In genomic region chr6:138815797-138816528, GRCh38 we compare ENCODE assay signal across 1 cellular context.
TF ChIP-seq lines count a peak whose summit lies in the region.

No MANE protein-coding gene starts in this region.

TF ChIP-seq in HEK293, 187 proteins besides CTCF, POLR2A, EP300 and RAD21 (continued from another document):
- 0 out of 2 replicates have a peak, but pooled peaks have one; percentile 21 for TF ChIP-seq ZBTB44 (tag by site-specific recombination; IDR thresholded peaks at IDR 0.05)
- 0 out of 2 replicates have a peak, but pooled peaks have one; percentile 27 for TF ChIP-seq ZNF121 (tag by site-specific recombination; IDR thresholded peaks at IDR 0.05)
- no peak for TF ChIP-seq ZNF280D (tag by site-specific recombination; IDR thresholded peaks at IDR 0.05)
- 0 out of 2 replicates have a peak, but pooled peaks have one; percentile 35 for TF ChIP-seq ZNF660 (tag by site-specific recombination; IDR thresholded peaks at IDR 0.05)
- TF ChIP-seq KLF10 (tag by site-specific recombination; IDR thresholded peaks at IDR 0.05), result no peak
- TF ChIP-seq MZF1 (tag by site-specific recombination; IDR thresholded peaks at IDR 0.05; ENCODE audit: borderline replicate concordance), result no peak
- TF ChIP-seq ZNF362 (tag by site-specific recombination; IDR thresholded peaks at IDR 0.05), result peak; percentile 57; the same call in 1 of the 2 replicates
- no peak for TF ChIP-seq ZNF138 (tag by site-specific recombination; IDR thresholded peaks at IDR 0.05; ENCODE audit: borderline replicate concordance)
- no peak for TF ChIP-seq ZNF350 (tag by site-specific recombination; IDR thresholded peaks at IDR 0.05)
- TF ChIP-seq ZNF488 (tag by site-specific recombination; IDR thresholded peaks at IDR 0.05), result no peak
- TF ChIP-seq ZNF423 (tag by site-specific recombination; IDR thresholded peaks at IDR 0.05), result no peak
- TF ChIP-seq ELK4 (IDR thresholded peaks at IDR 0.05; ENCODE audit: borderline replicate concordance, low read depth, low read length), result no peak
- no peak for TF ChIP-seq GLI4 (tag by site-specific recombination; IDR thresholded peaks at IDR 0.05)
- TF ChIP-seq ZNF366 (tag by site-specific recombination; conservative IDR thresholded peaks at IDR 0.05), result no peak
- no peak for TF ChIP-seq ZNF510 (tag by site-specific recombination; IDR thresholded peaks at IDR 0.05; ENCODE audit: insufficient replicate concordance)
- no peak for TF ChIP-seq ZNF202 (tag by site-specific recombination; IDR thresholded peaks at IDR 0.05; ENCODE audit: borderline replicate concordance)
- TF ChIP-seq ZEB2 (tag by site-specific recombination; IDR thresholded peaks at IDR 0.05), result no peak
- no peak for TF ChIP-seq ZNF530 (tag by site-specific recombination; IDR thresholded peaks at IDR 0.05; ENCODE audit: low read depth)
- TF ChIP-seq ZNF747 (tag by site-specific recombination; IDR thresholded peaks at IDR 0.05), result no peak
- TF ChIP-seq HIC1 (tag by site-specific recombination; IDR thresholded peaks at IDR 0.05), result no peak
- TF ChIP-seq SP2 (tag by site-specific recombination; IDR thresholded peaks at IDR 0.05), result no peak
- TF ChIP-seq ZNF155 (tag by site-specific recombination; IDR thresholded peaks at IDR 0.05), result no peak
- no peak for TF ChIP-seq WT1 (tag by site-specific recombination; IDR thresholded peaks at IDR 0.05)
- TF ChIP-seq BCL11A (tag by site-specific recombination; IDR thresholded peaks at IDR 0.05; ENCODE audit: low read depth), result no peak
- TF ChIP-seq ZNF394 (tag by site-specific recombination; IDR thresholded peaks at IDR 0.05; ENCODE audit: borderline replicate concordance), result no peak
- TF ChIP-seq MEIS1 (CRISPR knock-in tag; IDR thresholded peaks at IDR 0.05; ENCODE audit: borderline replicate concordance), result no peak
- TF ChIP-seq RBAK (tag by site-specific recombination; IDR thresholded peaks at IDR 0.05), result no peak
- TF ChIP-seq ZNF670 (tag by site-specific recombination; IDR thresholded peaks at IDR 0.05; ENCODE audit: low read depth), result no peak
- TF ChIP-seq ZNF654 (tag by site-specific recombination; IDR thresholded peaks at IDR 0.05; ENCODE audit: low read depth), result peak; percentile 82
- TF ChIP-seq ZNF335 (tag by site-specific recombination; conservative IDR thresholded peaks at IDR 0.05), result peak; percentile 36; the same call in 1 of the 2 replicates
- TF ChIP-seq ZNF658 (tag by site-specific recombination; IDR thresholded peaks at IDR 0.05), result no peak
- 0 out of 2 replicates have a peak, but pooled peaks have one; percentile 32 for TF ChIP-seq ZSCAN30 (tag by site-specific recombination; IDR thresholded peaks at IDR 0.05)
- no peak for TF ChIP-seq ZFP37 (tag by site-specific recombination; IDR thresholded peaks at IDR 0.05)
- TF ChIP-seq ZXDB (tag by site-specific recombination; IDR thresholded peaks at IDR 0.05), result no peak
- TF ChIP-seq ZNF610 (tag by site-specific recombination; IDR thresholded peaks at IDR 0.05; ENCODE audit: borderline replicate concordance), result no peak
- no peak for TF ChIP-seq ZNF391 (tag by site-specific recombination; IDR thresholded peaks at IDR 0.05; ENCODE audit: borderline replicate concordance, low read depth)
